Comparison of ENCODE assay signal across 1 cellular context in genomic region chr17:47941998-47942490, GRCh38.
TF ChIP-seq lines count a peak whose summit lies in the region.

No MANE protein-coding gene starts in this region.

TF ChIP-seq in HepG2, 621 proteins besides CTCF, POLR2A, EP300 and RAD21 (continued from another document and continues in another):
- no peak for TF ChIP-seq KMT2A (CRISPR knock-in tag; IDR thresholded peaks at IDR 0.05)
- TF ChIP-seq, protein P1, sequence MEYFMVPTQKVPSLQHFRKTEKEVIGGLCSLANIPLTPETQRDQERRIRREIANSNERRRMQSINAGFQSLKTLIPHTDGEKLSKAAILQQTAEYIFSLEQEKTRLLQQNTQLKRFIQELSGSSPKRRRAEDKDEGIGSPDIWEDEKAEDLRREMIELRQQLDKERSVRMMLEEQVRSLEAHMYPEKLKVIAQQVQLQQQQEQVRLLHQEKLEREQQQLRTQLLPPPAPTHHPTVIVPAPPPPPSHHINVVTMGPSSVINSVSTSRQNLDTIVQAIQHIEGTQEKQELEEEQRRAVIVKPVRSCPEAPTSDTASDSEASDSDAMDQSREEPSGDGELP (IDR thresholded peaks at IDR 0.05; ENCODE audit: borderline replicate concordance, low read depth): no peak
- no peak for TF ChIP-seq GABPB1 (CRISPR knock-in tag; IDR thresholded peaks at IDR 0.05)
- no peak for TF ChIP-seq ZNF878 (CRISPR knock-in tag; IDR thresholded peaks at IDR 0.05)
- TF ChIP-seq TRIM24 (CRISPR knock-in tag; IDR thresholded peaks at IDR 0.05): no peak
- TF ChIP-seq, protein P2, sequence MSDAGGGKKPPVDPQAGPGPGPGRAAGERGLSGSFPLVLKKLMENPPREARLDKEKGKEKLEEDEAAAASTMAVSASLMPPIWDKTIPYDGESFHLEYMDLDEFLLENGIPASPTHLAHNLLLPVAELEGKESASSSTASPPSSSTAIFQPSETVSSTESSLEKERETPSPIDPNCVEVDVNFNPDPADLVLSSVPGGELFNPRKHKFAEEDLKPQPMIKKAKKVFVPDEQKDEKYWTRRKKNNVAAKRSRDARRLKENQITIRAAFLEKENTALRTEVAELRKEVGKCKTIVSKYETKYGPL (CRISPR knock-in tag; IDR thresholded peaks at IDR 0.05): no peak
- TF ChIP-seq MTF1 (CRISPR knock-in tag; IDR thresholded peaks at IDR 0.05): no peak
- TF ChIP-seq, protein P3, sequence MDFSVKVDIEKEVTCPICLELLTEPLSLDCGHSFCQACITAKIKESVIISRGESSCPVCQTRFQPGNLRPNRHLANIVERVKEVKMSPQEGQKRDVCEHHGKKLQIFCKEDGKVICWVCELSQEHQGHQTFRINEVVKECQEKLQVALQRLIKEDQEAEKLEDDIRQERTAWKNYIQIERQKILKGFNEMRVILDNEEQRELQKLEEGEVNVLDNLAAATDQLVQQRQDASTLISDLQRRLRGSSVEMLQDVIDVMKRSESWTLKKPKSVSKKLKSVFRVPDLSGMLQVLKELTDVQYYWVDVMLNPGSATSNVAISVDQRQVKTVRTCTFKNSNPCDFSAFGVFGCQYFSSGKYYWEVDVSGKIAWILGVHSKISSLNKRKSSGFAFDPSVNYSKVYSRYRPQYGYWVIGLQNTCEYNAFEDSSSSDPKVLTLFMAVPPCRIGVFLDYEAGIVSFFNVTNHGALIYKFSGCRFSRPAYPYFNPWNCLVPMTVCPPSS (IDR thresholded peaks at IDR 0.05): no peak
- no peak for TF ChIP-seq REXO4 (CRISPR knock-in tag; IDR thresholded peaks at IDR 0.05; ENCODE audit: borderline replicate concordance)
- 0 out of 2 replicates have a peak, but pooled peaks have one; percentile 8 for TF ChIP-seq ZC3H13 (CRISPR knock-in tag; IDR thresholded peaks at IDR 0.05)
- TF ChIP-seq ZNF576 (CRISPR knock-in tag; IDR thresholded peaks at IDR 0.05): no peak
- TF ChIP-seq GFI1 (CRISPR knock-in tag; IDR thresholded peaks at IDR 0.05; ENCODE audit: borderline replicate concordance): peak; percentile 43; the same call in 1 of the 2 replicates
- no peak for TF ChIP-seq LRRFIP1 (CRISPR knock-in tag; conservative IDR thresholded peaks at IDR 0.05)
- TF ChIP-seq KAT7 (CRISPR knock-in tag; IDR thresholded peaks at IDR 0.05; ENCODE audit: borderline replicate concordance): no peak
- no peak for TF ChIP-seq RFX5 (IDR thresholded peaks at IDR 0.05; ENCODE audit: low read depth, low read length)
- no peak for TF ChIP-seq ZNF317 (CRISPR knock-in tag; IDR thresholded peaks at IDR 0.05)
- TF ChIP-seq ZNF407 (CRISPR knock-in tag; IDR thresholded peaks at IDR 0.05; ENCODE audit: not compliant biosample characterization): no peak
- TF ChIP-seq HCFC1 (IDR thresholded peaks at IDR 0.05; ENCODE audit: low read depth, low read length): no peak
- TF ChIP-seq NCOR1 (IDR thresholded peaks at IDR 0.05; ENCODE audit: borderline replicate concordance, low read length): peak; percentile 82
- TF ChIP-seq ZNF136 (CRISPR knock-in tag; IDR thresholded peaks at IDR 0.05; ENCODE audit: low read depth): no peak
- TF ChIP-seq ZMYM2 (CRISPR knock-in tag; IDR thresholded peaks at IDR 0.05): no peak
- no peak for TF ChIP-seq FOXP4 (CRISPR knock-in tag; IDR thresholded peaks at IDR 0.05)
- TF ChIP-seq ZNF713 (CRISPR knock-in tag; IDR thresholded peaks at IDR 0.05): 0 out of 2 replicates have a peak, but pooled peaks have one; percentile 6
- no peak for TF ChIP-seq ZNF839 (CRISPR knock-in tag; IDR thresholded peaks at IDR 0.05; ENCODE audit: borderline replicate concordance)
- no peak for TF ChIP-seq PTBP1 (IDR thresholded peaks at IDR 0.05; ENCODE audit: low read depth, low read length, poor library complexity, severe bottlenecking)
- TF ChIP-seq ZNF234 (CRISPR knock-in tag; conservative IDR thresholded peaks at IDR 0.05): 0 out of 2 replicates have a peak, but pooled peaks have one; percentile 15
- TF ChIP-seq PITX1 (CRISPR knock-in tag; IDR thresholded peaks at IDR 0.05): no peak
- TF ChIP-seq ZFP1 (CRISPR knock-in tag; IDR thresholded peaks at IDR 0.05): no peak
- peak; percentile 28 for TF ChIP-seq PRPF4 (IDR thresholded peaks at IDR 0.05; ENCODE audit: low read depth, low read length, poor library complexity, severe bottlenecking)
- TF ChIP-seq ZNF382 (CRISPR knock-in tag; IDR thresholded peaks at IDR 0.05; ENCODE audit: borderline replicate concordance): no peak
- TF ChIP-seq KDM5B (CRISPR knock-in tag; IDR thresholded peaks at IDR 0.05; ENCODE audit: borderline replicate concordance): no peak
- no peak for TF ChIP-seq POGZ (CRISPR knock-in tag; IDR thresholded peaks at IDR 0.05)
- peak; percentile 10; the same call in 1 of the 2 replicates for TF ChIP-seq PAX8 (CRISPR knock-in tag; IDR thresholded peaks at IDR 0.05; ENCODE audit: borderline replicate concordance)
- 0 out of 2 replicates have a peak, but pooled peaks have one; percentile 13 for TF ChIP-seq ZNF619 (CRISPR knock-in tag; IDR thresholded peaks at IDR 0.05)
- TF ChIP-seq, protein P4, sequence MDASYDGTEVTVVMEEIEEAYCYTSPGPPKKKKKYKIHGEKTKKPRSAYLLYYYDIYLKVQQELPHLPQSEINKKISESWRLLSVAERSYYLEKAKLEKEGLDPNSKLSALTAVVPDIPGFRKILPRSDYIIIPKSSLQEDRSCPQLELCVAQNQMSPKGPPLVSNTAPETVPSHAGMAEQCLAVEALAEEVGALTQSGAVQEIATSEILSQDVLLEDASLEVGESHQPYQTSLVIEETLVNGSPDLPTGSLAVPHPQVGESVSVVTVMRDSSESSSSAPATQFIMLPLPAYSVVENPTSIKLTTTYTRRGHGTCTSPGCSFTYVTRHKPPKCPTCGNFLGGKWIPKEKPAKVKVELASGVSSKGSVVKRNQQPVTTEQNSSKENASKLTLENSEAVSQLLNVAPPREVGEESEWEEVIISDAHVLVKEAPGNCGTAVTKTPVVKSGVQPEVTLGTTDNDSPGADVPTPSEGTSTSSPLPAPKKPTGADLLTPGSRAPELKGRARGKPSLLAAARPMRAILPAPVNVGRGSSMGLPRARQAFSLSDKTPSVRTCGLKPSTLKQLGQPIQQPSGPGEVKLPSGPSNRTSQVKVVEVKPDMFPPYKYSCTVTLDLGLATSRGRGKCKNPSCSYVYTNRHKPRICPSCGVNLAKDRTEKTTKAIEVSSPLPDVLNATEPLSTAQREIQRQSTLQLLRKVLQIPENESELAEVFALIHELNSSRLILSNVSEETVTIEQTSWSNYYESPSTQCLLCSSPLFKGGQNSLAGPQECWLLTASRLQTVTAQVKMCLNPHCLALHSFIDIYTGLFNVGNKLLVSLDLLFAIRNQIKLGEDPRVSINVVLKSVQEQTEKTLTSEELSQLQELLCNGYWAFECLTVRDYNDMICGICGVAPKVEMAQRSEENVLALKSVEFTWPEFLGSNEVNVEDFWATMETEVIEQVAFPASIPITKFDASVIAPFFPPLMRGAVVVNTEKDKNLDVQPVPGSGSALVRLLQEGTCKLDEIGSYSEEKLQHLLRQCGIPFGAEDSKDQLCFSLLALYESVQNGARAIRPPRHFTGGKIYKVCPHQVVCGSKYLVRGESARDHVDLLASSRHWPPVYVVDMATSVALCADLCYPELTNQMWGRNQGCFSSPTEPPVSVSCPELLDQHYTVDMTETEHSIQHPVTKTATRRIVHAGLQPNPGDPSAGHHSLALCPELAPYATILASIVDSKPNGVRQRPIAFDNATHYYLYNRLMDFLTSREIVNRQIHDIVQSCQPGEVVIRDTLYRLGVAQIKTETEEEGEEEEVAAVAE (CRISPR knock-in tag; IDR thresholded peaks at IDR 0.05; ENCODE audit: borderline replicate concordance): no peak
- no peak for TF ChIP-seq PLRG1 (conservative IDR thresholded peaks at IDR 0.05)
- TF ChIP-seq, protein P5, sequence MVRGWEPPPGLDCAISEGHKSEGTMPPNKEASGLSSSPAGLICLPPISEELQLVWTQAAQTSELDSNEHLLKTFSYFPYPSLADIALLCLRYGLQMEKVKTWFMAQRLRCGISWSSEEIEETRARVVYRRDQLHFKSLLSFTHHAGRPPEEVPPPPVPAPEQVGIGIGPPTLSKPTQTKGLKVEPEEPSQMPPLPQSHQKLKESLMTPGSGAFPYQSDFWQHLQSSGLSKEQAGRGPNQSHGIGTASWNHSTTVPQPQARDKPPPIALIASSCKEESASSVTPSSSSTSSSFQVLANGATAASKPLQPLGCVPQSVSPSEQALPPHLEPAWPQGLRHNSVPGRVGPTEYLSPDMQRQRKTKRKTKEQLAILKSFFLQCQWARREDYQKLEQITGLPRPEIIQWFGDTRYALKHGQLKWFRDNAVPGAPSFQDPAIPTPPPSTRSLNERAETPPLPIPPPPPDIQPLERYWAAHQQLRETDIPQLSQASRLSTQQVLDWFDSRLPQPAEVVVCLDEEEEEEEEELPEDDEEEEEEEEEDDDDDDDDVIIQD (CRISPR knock-in tag; IDR thresholded peaks at IDR 0.05; ENCODE audit: low read depth): no peak
- no peak for TF ChIP-seq ZFYVE20 (CRISPR knock-in tag; IDR thresholded peaks at IDR 0.05; ENCODE audit: borderline replicate concordance, low read depth)
- TF ChIP-seq EHMT2 (IDR thresholded peaks at IDR 0.05; ENCODE audit: borderline replicate concordance, low read depth, low read length): no peak
- no peak for TF ChIP-seq HOXA9 (CRISPR knock-in tag; IDR thresholded peaks at IDR 0.05; ENCODE audit: borderline replicate concordance)
